Comparison of ENCODE assay signal across 9 cellular contexts in the genomic region with DNA sequence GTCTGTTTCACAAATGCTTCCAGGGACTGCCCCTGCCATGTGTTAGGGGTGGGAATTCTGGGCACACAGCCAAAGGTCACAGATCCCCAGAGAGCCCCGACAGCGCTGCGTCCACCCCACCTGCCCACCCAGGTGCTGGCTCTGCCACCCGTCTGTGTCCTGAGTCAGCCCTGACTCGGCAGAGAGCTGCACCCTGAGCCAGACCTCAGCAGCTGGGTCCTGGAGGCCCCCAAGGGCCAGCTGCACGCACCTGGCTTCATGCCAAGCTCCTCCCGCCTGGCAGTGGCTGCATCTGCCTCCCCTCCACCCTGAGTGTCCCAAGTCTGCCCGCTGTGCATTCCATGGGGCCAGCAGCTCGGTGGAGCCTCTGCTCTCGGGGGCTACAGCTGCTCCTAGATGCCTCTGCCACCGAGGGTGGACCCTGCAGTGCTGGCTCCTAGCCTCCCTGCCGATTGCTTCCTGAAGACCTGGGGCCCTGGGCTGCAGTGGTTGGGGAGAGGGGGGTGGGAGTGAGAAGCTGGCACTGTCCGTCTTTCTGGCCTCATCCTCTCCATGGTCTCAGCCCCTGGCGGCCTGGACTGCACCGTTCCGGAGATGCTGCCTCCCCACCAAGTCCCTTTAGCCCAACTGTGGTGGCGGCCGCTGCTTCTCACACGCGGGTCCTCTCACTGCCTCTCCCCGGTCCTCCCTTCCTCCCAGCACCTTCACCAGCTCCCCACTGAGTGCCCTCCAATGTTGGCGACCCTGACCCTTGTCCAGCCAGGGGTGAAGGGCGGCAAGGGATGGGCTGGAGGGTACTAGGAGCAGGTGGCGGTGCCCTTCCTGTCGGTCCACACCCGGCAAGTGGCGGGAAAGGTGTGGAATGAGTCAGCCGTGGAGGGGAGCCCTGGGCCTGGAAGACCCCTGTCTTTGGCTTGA. TPM values are rescaled to one million over a fixed set of nuclear protein-coding genes. Genes with fewer than 3 reads are reported as not detected.
DNase-seq lines count a peak whose midpoint lies in the region; ATAC-seq and TF ChIP-seq lines count a peak whose summit lies in the region.
"Had no signal": no experiment of that assay in that cellular context is flagged by ENCODE, and none has a peak within 500 bp of the region (broad histone marks: within the 10 kb centered on the region; RNA-seq: fewer than 3 reads in every experiment).

No MANE protein-coding gene starts in this region.

- no peak for ATAC-seq in GM18909 (IDR thresholded peaks at IDR 0.05; ENCODE audit: poor library complexity, unreplicated experiment)
- no peak for ATAC-seq in activated naive CD4-positive, alpha-beta T cell treated with anti-CD3 and anti-CD28 coated beads, Interleukin-2, amount 50 U/mL, for 72 hours
- no peak for ATAC-seq in GM19395 (IDR thresholded peaks at IDR 0.05; ENCODE audit: unreplicated experiment)
- ATAC-seq in GM21367 (IDR thresholded peaks at IDR 0.05; ENCODE audit: unreplicated experiment): no peak

- no peaks in the 10 kb centered on the region for H3K36me3 Mint-ChIP-seq in activated naive CD4-positive, alpha-beta T cell treated with anti-CD3 and anti-CD28 coated beads, Interleukin-2, amount 50 U/mL, for 72 hours

- no peak overlapping the region for H3K27ac Mint-ChIP-seq in activated naive CD4-positive, alpha-beta T cell treated with anti-CD3 and anti-CD28 coated beads, Interleukin-2, amount 50 U/mL, for 72 hours

- DNase-seq in A172 (ENCODE audit: low spot score): peak; percentile 71
- DNase-seq in HT-29 (ENCODE audit: low spot score): peak; percentile 71
- peak; percentile 96 for DNase-seq in NCI-H82 (lab: John Stamatoyannopoulos, UW)
- DNase-seq in fibroblast of the aortic adventitia (ENCODE audit: low read depth): peak; percentile 76
- DNase-seq in activated naive CD4-positive, alpha-beta T cell treated with anti-CD3 and anti-CD28 coated beads, Interleukin-2, amount 50 U/mL, for 72 hours (ENCODE audit: low spot score in 2 of 2): no peak
- DNase-seq: Caco-2 had no signal

- peak; percentile 18 for TF ChIP-seq CTCF in fibroblast of the aortic adventitia (IDR thresholded peaks at IDR 0.05; ENCODE audit: insufficient read depth, low read length)

- peak overlapping the region; percentile 14 for H3K4me3 ChIP-seq in fibroblast of the aortic adventitia (ENCODE audit: low read depth, low read length)

- H3K9me3 Mint-ChIP-seq in activated naive CD4-positive, alpha-beta T cell treated with anti-CD3 and anti-CD28 coated beads, Interleukin-2, amount 50 U/mL, for 72 hours: no peaks in the 10 kb centered on the region

RNA-seq across cellular contexts. Expression of a gene that starts 3.0 kb away (rescaled TPM):
- 1.2 and 1.6 TPM in 2 replicates for total RNA-seq in A172 (2014; rRNA removed; shearing (Covaris generic))
- 2.9 and 3.2 TPM in 2 replicates for total RNA-seq in HT-29 (2014; rRNA removed; shearing (Covaris generic))
- total RNA-seq in fibroblast of the aortic adventitia (ENCODE audit: low replicate concordance): 9.8 and 34.2 TPM in 2 replicates
- total RNA-seq in activated naive CD4-positive, alpha-beta T cell treated with anti-CD3 and anti-CD28 coated beads, Interleukin-2, amount 50 U/mL, for 72 hours: 10 to 100 TPM in 1 of 2 donors, 1 to 10 TPM in 1; 2.3 to 13.7 TPM

RNA-seq across cellular contexts. Expression of a gene that starts 13.2 kb away (rescaled TPM):
- not detected in 2 replicates for total RNA-seq in A172 (2014; rRNA removed; shearing (Covaris generic))
- total RNA-seq in HT-29 (2014; rRNA removed; shearing (Covaris generic)): not detected in 2 replicates
- total RNA-seq in fibroblast of the aortic adventitia (ENCODE audit: low replicate concordance): not detected in 2 replicates
- 100 to 1,000 TPM; 620 to 646 TPM for total RNA-seq in activated naive CD4-positive, alpha-beta T cell treated with anti-CD3 and anti-CD28 coated beads, Interleukin-2, amount 50 U/mL, for 72 hours

RNA-seq across cellular contexts. Expression of a gene that starts 28.5 kb away (rescaled TPM):
- 0.22 TPM in 1 of 2 replicates, not detected in the other for total RNA-seq in A172 (2014; rRNA removed; shearing (Covaris generic))
- 0.10 and 1.1 TPM in 2 replicates for total RNA-seq in HT-29 (2014; rRNA removed; shearing (Covaris generic))
- total RNA-seq in fibroblast of the aortic adventitia (ENCODE audit: low replicate concordance): not detected in 2 replicates
- total RNA-seq in activated naive CD4-positive, alpha-beta T cell treated with anti-CD3 and anti-CD28 coated beads, Interleukin-2, amount 50 U/mL, for 72 hours: under 1 TPM; 0.18 to 0.41 TPM

RNA-seq across cellular contexts. Expression of a gene that starts 41.0 kb away (rescaled TPM):
- not detected in 2 replicates for total RNA-seq in A172 (2014; rRNA removed; shearing (Covaris generic))
- not detected in 2 replicates for total RNA-seq in HT-29 (2014; rRNA removed; shearing (Covaris generic))
- not detected in 2 replicates for total RNA-seq in fibroblast of the aortic adventitia (ENCODE audit: low replicate concordance)
- under 1 TPM in 1 of 2 donors, not detected in 1; 0.18 TPM for total RNA-seq in activated naive CD4-positive, alpha-beta T cell treated with anti-CD3 and anti-CD28 coated beads, Interleukin-2, amount 50 U/mL, for 72 hours

RNA-seq across cellular contexts. Expression of a gene that starts 57.1 kb away (rescaled TPM):
- 19.9 and 20.9 TPM in 2 replicates for total RNA-seq in A172 (2014; rRNA removed; shearing (Covaris generic))
- 47.8 and 60.4 TPM in 2 replicates for total RNA-seq in HT-29 (2014; rRNA removed; shearing (Covaris generic))
- total RNA-seq in fibroblast of the aortic adventitia (ENCODE audit: low replicate concordance): 28.9 and 52.7 TPM in 2 replicates
- 100 to 1,000 TPM; 130 to 171 TPM for total RNA-seq in activated naive CD4-positive, alpha-beta T cell treated with anti-CD3 and anti-CD28 coated beads, Interleukin-2, amount 50 U/mL, for 72 hours

Comparison
In these comparisons a context has a peak if more than half of its experiments do, and no peak if none do; other contexts are left out.
1. DNase-seq: peak in A172 (single experiment), HT-29 (single experiment), NCI-H82 (single experiment) and fibroblast of the aortic adventitia (single experiment); none in activated naive CD4-positive, alpha-beta T cell treated with anti-CD3 and anti-CD28 coated beads, Interleukin-2, amount 50 U/mL, for 72 hours (0 of 2).
2. RNA of a gene that starts 13.2 kb away (total RNA-seq): 620 to 646 TPM in activated naive CD4-positive, alpha-beta T cell treated with anti-CD3 and anti-CD28 coated beads, Interleukin-2, amount 50 U/mL, for 72 hours; not detected in A172, not detected in HT-29 and not detected in fibroblast of the aortic adventitia; every median in the first group is over 100 times any median in the second.